In genomic region chr11:111982019-111982464, GRCh38 we compare ENCODE assay signal across 8 cellular contexts. TPM values are rescaled to one million over a fixed set of nuclear protein-coding genes. Genes with fewer than 3 reads are reported as not detected.
A peak's percentile ranks its signal among the peaks of the same experiment; 100 is the strongest.
DNase-seq lines count a peak whose midpoint lies in the region; ATAC-seq and TF ChIP-seq lines count a peak whose summit lies in the region.

No MANE protein-coding gene starts in this region.

- CTCF ChIA-PET in activated CD4-positive, alpha-beta memory T cell treated with anti-CD3 and anti-CD28 coated beads for 36 hours (lab: Charles Lee), result interaction anchor here (0.6 to 6.3 kb wide), 30 partner anchors 8 to 139 kb away, joined by 3 to 190 read pairs (median 5); partner anchors contain the start of genes ALG9 and DIXDC1

- H3K27me3 Mint-ChIP-seq in activated CD4-positive, alpha-beta memory T cell treated with anti-CD3 and anti-CD28 coated beads for 36 hours, result peaks cover 18% of the 10 kb centered on the region
- H3K27me3 Mint-ChIP-seq in stimulated activated memory B cell treated with anti-CD40 and anti-IgM and Interleukin-4, amounts not matched to agents 10 μg/mL and 1 μg/mL and 100 μg/mL, for 72 hours, result peaks cover 36% of the 10 kb centered on the region

- peak; percentile 91 for TF ChIP-seq CTCF in C4-2B (conservative IDR thresholded peaks at IDR 0.05)

- H3K4me3 Mint-ChIP-seq in activated CD4-positive, alpha-beta memory T cell treated with anti-CD3 and anti-CD28 coated beads for 36 hours, result no peak overlapping the region
- H3K4me3 Mint-ChIP-seq in stimulated activated memory B cell treated with anti-CD40 and anti-IgM and Interleukin-4, amounts not matched to agents 10 μg/mL and 1 μg/mL and 100 μg/mL, for 72 hours, result no peak overlapping the region

- H3K36me3 Mint-ChIP-seq in activated CD4-positive, alpha-beta memory T cell treated with anti-CD3 and anti-CD28 coated beads for 36 hours, result peaks cover 10% of the 10 kb centered on the region
- H3K36me3 Mint-ChIP-seq in stimulated activated memory B cell treated with anti-CD40 and anti-IgM and Interleukin-4, amounts not matched to agents 10 μg/mL and 1 μg/mL and 100 μg/mL, for 72 hours, result no peaks in the 10 kb centered on the region

- POLR2A ChIA-PET in activated CD4-positive, alpha-beta memory T cell treated with anti-CD3 and anti-CD28 coated beads for 36 hours (lab: Charles Lee), result interaction anchor here (0.6 to 1.7 kb wide), 3 partner anchors 44 to 66 kb away, joined by 4 to 7 read pairs (median 6); partner anchors contain the start of gene DIXDC1

- H3K27ac Mint-ChIP-seq in activated CD4-positive, alpha-beta memory T cell treated with anti-CD3 and anti-CD28 coated beads for 36 hours, result no peak overlapping the region
- H3K27ac Mint-ChIP-seq in stimulated activated memory B cell treated with anti-CD40 and anti-IgM and Interleukin-4, amounts not matched to agents 10 μg/mL and 1 μg/mL and 100 μg/mL, for 72 hours, result no peak overlapping the region

- H3K9me3 Mint-ChIP-seq in activated CD4-positive, alpha-beta memory T cell treated with anti-CD3 and anti-CD28 coated beads for 36 hours, result no peaks in the 10 kb centered on the region
- no peaks in the 10 kb centered on the region for H3K9me3 Mint-ChIP-seq in stimulated activated memory B cell treated with anti-CD40 and anti-IgM and Interleukin-4, amounts not matched to agents 10 μg/mL and 1 μg/mL and 100 μg/mL, for 72 hours

- no peak overlapping the region; the same call in 1 of the 2 replicates for H3K27ac ChIP-seq in C4-2B

- DNase-seq in NCI-H1105 (lab: John Stamatoyannopoulos, UW) (peak; percentile 44), middle frontal gyrus (ENCODE audit: extremely low spot score, low spot score) (peak; percentile 40), SK-N-DZ (ENCODE audit: low spot score) (no peak)
- DNase-seq in activated CD4-positive, alpha-beta memory T cell treated with anti-CD3 and anti-CD28 coated beads for 36 hours, result peak; percentile 72
- DNase-seq in effector CD8-positive, alpha-beta T cell (lab: John Stamatoyannopoulos, UW), result peak; percentile 36

- peak; percentile 61 for ATAC-seq in GM19395 (IDR thresholded peaks at IDR 0.05; ENCODE audit: unreplicated experiment)
- peak; percentile 75 for ATAC-seq in stimulated activated memory B cell treated with anti-CD40 and anti-IgM and Interleukin-4, amounts not matched to agents 10 μg/mL and 1 μg/mL and 100 μg/mL, for 72 hours

- H3K4me1 Mint-ChIP-seq in activated CD4-positive, alpha-beta memory T cell treated with anti-CD3 and anti-CD28 coated beads for 36 hours (ENCODE audit: low read depth), result peaks cover 10% of the 10 kb centered on the region
- H3K4me1 Mint-ChIP-seq in stimulated activated memory B cell treated with anti-CD40 and anti-IgM and Interleukin-4, amounts not matched to agents 10 μg/mL and 1 μg/mL and 100 μg/mL, for 72 hours, result peaks cover 8% of the 10 kb centered on the region

- intact Hi-C loops in activated CD4-positive, alpha-beta memory T cell treated with anti-CD3 and anti-CD28 coated beads for 36 hours (cut with micrococcal nuclease), result loop anchor here (1.0 kb wide), 2 partner anchors 50 to 103 kb away; partner anchors contain the start of genes CFAP68 and FDXACB1

RNA-seq across cellular contexts. Expression of gene DLAT, which starts 43.2 kb away (rescaled TPM):
- 10 to 100 TPM; 36.4 to 39.0 TPM for total RNA-seq in activated CD4-positive, alpha-beta memory T cell treated with anti-CD3 and anti-CD28 coated beads for 36 hours
- polyA plus RNA-seq in SK-N-DZ (2014; cell fraction: cytosol; rRNA removed), result 36.9 and 38.3 TPM in 2 replicates
- polyA plus RNA-seq in SK-N-DZ (2014; cell fraction: nucleus; rRNA removed), result 18.2 and 20.4 TPM in 2 replicates

RNA-seq across cellular contexts. Expression of gene DIXDC1, which starts 44.9 kb away (rescaled TPM):
- total RNA-seq in activated CD4-positive, alpha-beta memory T cell treated with anti-CD3 and anti-CD28 coated beads for 36 hours, result 10 to 100 TPM; 13.3 to 14.9 TPM
- 13.5 and 16.2 TPM in 2 replicates for polyA plus RNA-seq in SK-N-DZ (2014; cell fraction: cytosol; rRNA removed)
- 9.7 and 10.8 TPM in 2 replicates for polyA plus RNA-seq in SK-N-DZ (2014; cell fraction: nucleus; rRNA removed)
